In genomic region chr11:107606122-107606521, GRCh38 we compare ENCODE assay signal across 1 cellular context.
TF ChIP-seq lines count a peak whose summit lies in the region.

No MANE protein-coding gene starts in this region.

TF ChIP-seq in HCT116, 20 proteins besides CTCF, POLR2A, EP300 and RAD21 (continued from another document):
- TF ChIP-seq MAX (IDR thresholded peaks at IDR 0.05): no peak
